Comparison of ENCODE assay signal across 1 cellular context in genomic region chr14:76943072-76943471, GRCh38.
TF ChIP-seq lines count a peak whose summit lies in the region.

No MANE protein-coding gene starts in this region.

TF ChIP-seq in K562, 482 proteins besides CTCF, POLR2A, EP300 and RAD21:
- no peak for TF ChIP-seq RBFOX2 (IDR thresholded peaks at IDR 0.05; ENCODE audit: low read depth, low read length)
- TF ChIP-seq CEBPG (CRISPR knock-in tag; IDR thresholded peaks at IDR 0.05), result no peak
- no peak for TF ChIP-seq CEBPG (tag; conservative IDR thresholded peaks at IDR 0.05 in 1 of 2, IDR thresholded peaks at IDR 0.05 in 1 of 2)
- no peak for TF ChIP-seq SREBF2 (CRISPR knock-in tag; IDR thresholded peaks at IDR 0.05)
- no peak for TF ChIP-seq ZNF3 (CRISPR knock-in tag; IDR thresholded peaks at IDR 0.05)
- peak; percentile 57 for TF ChIP-seq RBM25 (IDR thresholded peaks at IDR 0.05; ENCODE audit: low read depth, low read length, severe bottlenecking)
TF ChIP-seq in K562: peak in this region for 1.
